Comparison of ENCODE assay signal across 25 cellular contexts in genomic region chr4:4433941-4434340, GRCh38. TPM values are rescaled to one million over a fixed set of nuclear protein-coding genes. Genes with fewer than 3 reads are reported as not detected.
"Had no signal": no experiment of that assay in that cellular context is flagged by ENCODE, and none has a peak within 500 bp of the region (broad histone marks: within the 10 kb centered on the region; RNA-seq: fewer than 3 reads in every experiment).

No MANE protein-coding gene starts in this region.

- H3K9me3 ChIP-seq: ascending aorta had no signal

- DNase-seq: activated CD4-positive, alpha-beta T cell treated with anti-CD3 and anti-CD28 coated beads for 36 hours; activated CD4-positive, alpha-beta T cell treated with anti-CD3 and anti-CD28 coated beads, Interleukin-2, amount 10 ng/mL, durations not matched to agents 7 days and 5 days; activated CD4-positive, alpha-beta T cell treated with anti-CD3 and anti-CD28 coated beads, Interleukin-2, amount 50 U/mL, for 48 hours; activated CD8-positive, alpha-beta T cell treated with anti-CD3 and anti-CD28 coated beads, Interleukin-2, amount 10 ng/mL, durations not matched to agents 7 days and 5 days; activated gamma-delta T cell; activated naive CD4-positive, alpha-beta T cell treated with Interleukin-2 at 50 U/mL for 16 hours; activated naive CD8-positive, alpha-beta T cell treated with anti-CD3 and anti-CD28 coated beads, Interleukin-2, amount 10 ng/mL, durations not matched to agents 7 days and 5 days; activated T-cell treated with anti-CD3 and anti-CD28 coated beads, Interleukin-2, amount 50 U/mL, for 24 hours; amygdala; MM.1S; MV-4-11; NCI-H1092; NCI-H1436 treated with DMSO at 0.1 percent for 48 hours; NCI-H1694 treated with DMSO at 0.1 percent for 48 hours; NCI-H2029; NCI-H345; NCI-H524 treated with DMSO at 0.1 percent for 48 hours had no signal

- H3K4me3 ChIP-seq: ascending aorta, cardiac muscle cell had no signal

- H3K27me3 ChIP-seq: ascending aorta, cardiac muscle cell had no signal

- H3K4me2 ChIP-seq: KMS-11 had no signal

- H3K4me1 ChIP-seq: ascending aorta had no signal

- ATAC-seq: activated CD4-positive, alpha-beta T cell treated with anti-CD3 and anti-CD28 coated beads for 36 hours; activated CD4-positive, CD25-positive, alpha-beta regulatory T cell treated with anti-CD3 and anti-CD28 coated beads, Interleukin-2, amount 50 U/mL, for 24 hours; activated CD8-positive, alpha-beta T cell treated with anti-CD3 and anti-CD28 coated beads, Interleukin-2, amount 10 ng/mL, durations not matched to agents 7 days and 5 days; Panc1; WTC11 had no signal

- H3K9ac ChIP-seq: KMS-11 had no signal

- H3K27ac ChIP-seq: ascending aorta, cardiac muscle cell, KMS-11 had no signal

RNA-seq across cellular contexts. Expression of gene NSG1, which starts 47.0 kb away (rescaled TPM):
- total RNA-seq: activated T-helper 2 cell treated with anti-CD3 and anti-CD28 coated beads, Interferon-gamma antibody, Interleukin-2, Interleukin-4, amounts not matched to agents 10 μg/mL and 5 μg/mL and 100 μg/mL, durations not matched to agents 14 hours and 24 hours and 36 hours; ascending aorta; RPMI7951 had no signal
